Comparison of ENCODE assay signal across 1 cellular context in the genomic region with DNA sequence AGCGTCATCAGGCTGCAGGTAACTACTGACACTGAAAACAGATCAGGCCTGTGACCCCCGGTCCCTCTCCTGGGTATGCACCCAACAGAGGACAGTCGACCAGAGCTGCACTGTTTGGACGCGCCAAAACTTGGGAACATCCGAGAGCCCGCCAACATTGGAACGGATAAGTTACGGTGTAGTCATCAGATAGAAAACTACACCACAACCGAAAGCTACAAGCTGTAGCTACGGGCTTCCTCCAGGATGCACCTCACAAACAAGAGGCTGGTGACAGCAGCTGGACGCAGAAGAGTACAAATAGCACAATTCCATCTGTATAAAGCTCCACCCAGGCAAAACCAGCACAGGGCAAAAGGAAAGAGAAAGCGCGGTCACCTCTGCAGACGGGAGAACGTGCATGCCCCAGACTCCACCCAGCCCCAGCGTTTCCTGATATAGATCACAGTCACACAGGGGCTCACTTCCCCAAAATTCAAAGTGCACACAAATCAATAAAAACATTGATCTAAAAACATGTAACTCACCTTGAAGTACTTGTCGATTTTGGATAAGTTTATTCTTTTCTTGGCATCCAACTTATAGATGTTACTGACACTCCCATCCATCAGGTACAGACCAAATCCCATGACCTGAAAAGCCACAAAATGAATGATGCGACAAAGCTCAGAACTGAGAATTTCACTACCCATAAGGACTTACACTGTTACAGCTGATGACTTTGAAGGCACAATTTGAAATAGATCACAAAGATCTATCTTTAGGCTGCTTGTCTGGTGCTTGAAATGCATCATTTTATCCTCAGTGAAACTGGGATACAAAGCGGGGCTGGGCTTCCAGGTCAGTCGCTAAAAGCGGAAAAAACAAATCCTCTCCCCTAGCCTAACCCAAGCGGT.
A peak's percentile ranks its signal among the peaks of the same experiment; 100 is the strongest.
TF ChIP-seq lines count a peak whose summit lies in the region.

No MANE protein-coding gene starts in this region.

TF ChIP-seq in GM12878, 131 proteins besides CTCF, POLR2A, EP300 and RAD21 (continued from another document and continues in another):
- TF ChIP-seq, protein P1, sequence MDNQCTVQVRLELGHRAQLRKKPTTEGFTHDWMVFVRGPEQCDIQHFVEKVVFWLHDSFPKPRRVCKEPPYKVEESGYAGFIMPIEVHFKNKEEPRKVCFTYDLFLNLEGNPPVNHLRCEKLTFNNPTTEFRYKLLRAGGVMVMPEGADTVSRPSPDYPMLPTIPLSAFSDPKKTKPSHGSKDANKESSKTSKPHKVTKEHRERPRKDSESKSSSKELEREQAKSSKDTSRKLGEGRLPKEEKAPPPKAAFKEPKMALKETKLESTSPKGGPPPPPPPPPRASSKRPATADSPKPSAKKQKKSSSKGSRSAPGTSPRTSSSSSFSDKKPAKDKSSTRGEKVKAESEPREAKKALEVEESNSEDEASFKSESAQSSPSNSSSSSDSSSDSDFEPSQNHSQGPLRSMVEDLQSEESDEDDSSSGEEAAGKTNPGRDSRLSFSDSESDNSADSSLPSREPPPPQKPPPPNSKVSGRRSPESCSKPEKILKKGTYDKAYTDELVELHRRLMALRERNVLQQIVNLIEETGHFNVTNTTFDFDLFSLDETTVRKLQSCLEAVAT (IDR thresholded peaks at IDR 0.05) = peak; percentile 72; the same call in 1 of the 2 replicates
- TF ChIP-seq IKZF2 (IDR thresholded peaks at IDR 0.05) (peak; percentile 21 to 34; a peak in 2 of 4 replicates), TBL1XR1 (IDR thresholded peaks at IDR 0.05; ENCODE audit: low read depth, low read length) (no peak), IRF4 (IDR thresholded peaks at IDR 0.05; ENCODE audit: low read depth, low read length) (peak; percentile 28; the same call in 1 of the 2 replicates), EED (IDR thresholded peaks at IDR 0.05; ENCODE audit: low read depth) (0 out of 2 replicates have a peak, but pooled peaks have one; percentile 14), STAT1 (conservative IDR thresholded peaks at IDR 0.05) (no peak), RUNX3 (IDR thresholded peaks at IDR 0.05; ENCODE audit: low read length) (peak; percentile 25; the same call in 1 of the 2 replicates), CREB1 (IDR thresholded peaks at IDR 0.05; ENCODE audit: low read depth) (no peak), SP1 (IDR thresholded peaks at IDR 0.05; ENCODE audit: low read depth, low read length) (no peak), ZNF207 (IDR thresholded peaks at IDR 0.05; ENCODE audit: borderline replicate concordance) (no peak), MEF2B (IDR thresholded peaks at IDR 0.05; ENCODE audit: partially characterized antibody, poor library complexity, severe bottlenecking) (peak; percentile 68), MXI1 (IDR thresholded peaks at IDR 0.05; ENCODE audit: low read depth, low read length) (0 out of 2 replicates have a peak, but pooled peaks have one; percentile 45), JUND (IDR thresholded peaks at IDR 0.05; ENCODE audit: low read depth, low read length) (no peak), BMI1 (IDR thresholded peaks at IDR 0.05; ENCODE audit: borderline replicate concordance) (no peak), SIX5 (IDR thresholded peaks at IDR 0.05; ENCODE audit: low read depth, low read length, severe bottlenecking) (no peak), FOS (IDR thresholded peaks at IDR 0.05; ENCODE audit: borderline replicate concordance, extremely low read depth, insufficient read length) (no peak), GATAD2B (conservative IDR thresholded peaks at IDR 0.05; ENCODE audit: low read depth) (no peak), EGR1 (IDR thresholded peaks at IDR 0.05; ENCODE audit: borderline replicate concordance in 1 of 2, low read depth in 2 of 2, low read length in 2 of 2) (no peak), CBX3 (IDR thresholded peaks at IDR 0.05; ENCODE audit: borderline replicate concordance, low read depth) (no peak), SMAD1 (IDR thresholded peaks at IDR 0.05; ENCODE audit: low read depth, partially characterized antibody) (no peak)
- TF ChIP-seq, protein P2, sequence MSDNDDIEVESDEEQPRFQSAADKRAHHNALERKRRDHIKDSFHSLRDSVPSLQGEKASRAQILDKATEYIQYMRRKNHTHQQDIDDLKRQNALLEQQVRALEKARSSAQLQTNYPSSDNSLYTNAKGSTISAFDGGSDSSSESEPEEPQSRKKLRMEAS (IDR thresholded peaks at IDR 0.05; ENCODE audit: low read depth, low read length) = no peak
- TF ChIP-seq, protein P3, sequence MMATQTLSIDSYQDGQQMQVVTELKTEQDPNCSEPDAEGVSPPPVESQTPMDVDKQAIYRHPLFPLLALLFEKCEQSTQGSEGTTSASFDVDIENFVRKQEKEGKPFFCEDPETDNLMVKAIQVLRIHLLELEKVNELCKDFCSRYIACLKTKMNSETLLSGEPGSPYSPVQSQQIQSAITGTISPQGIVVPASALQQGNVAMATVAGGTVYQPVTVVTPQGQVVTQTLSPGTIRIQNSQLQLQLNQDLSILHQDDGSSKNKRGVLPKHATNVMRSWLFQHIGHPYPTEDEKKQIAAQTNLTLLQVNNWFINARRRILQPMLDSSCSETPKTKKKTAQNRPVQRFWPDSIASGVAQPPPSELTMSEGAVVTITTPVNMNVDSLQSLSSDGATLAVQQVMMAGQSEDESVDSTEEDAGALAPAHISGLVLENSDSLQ (IDR thresholded peaks at IDR 0.05) = no peak
- TF ChIP-seq, protein P4, sequence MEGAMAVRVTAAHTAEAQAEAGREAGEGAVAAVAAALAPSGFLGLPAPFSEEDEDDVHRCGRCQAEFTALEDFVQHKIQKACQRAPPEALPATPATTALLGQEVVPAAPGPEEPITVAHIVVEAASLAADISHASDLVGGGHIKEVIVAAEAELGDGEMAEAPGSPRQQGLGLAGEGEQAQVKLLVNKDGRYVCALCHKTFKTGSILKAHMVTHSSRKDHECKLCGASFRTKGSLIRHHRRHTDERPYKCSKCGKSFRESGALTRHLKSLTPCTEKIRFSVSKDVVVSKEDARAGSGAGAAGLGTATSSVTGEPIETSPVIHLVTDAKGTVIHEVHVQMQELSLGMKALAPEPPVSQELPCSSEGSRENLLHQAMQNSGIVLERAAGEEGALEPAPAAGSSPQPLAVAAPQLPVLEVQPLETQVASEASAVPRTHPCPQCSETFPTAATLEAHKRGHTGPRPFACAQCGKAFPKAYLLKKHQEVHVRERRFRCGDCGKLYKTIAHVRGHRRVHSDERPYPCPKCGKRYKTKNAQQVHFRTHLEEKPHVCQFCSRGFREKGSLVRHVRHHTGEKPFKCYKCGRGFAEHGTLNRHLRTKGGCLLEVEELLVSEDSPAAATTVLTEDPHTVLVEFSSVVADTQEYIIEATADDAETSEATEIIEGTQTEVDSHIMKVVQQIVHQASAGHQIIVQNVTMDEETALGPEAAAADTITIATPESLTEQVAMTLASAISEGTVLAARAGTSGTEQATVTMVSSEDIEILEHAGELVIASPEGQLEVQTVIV (IDR thresholded peaks at IDR 0.05; ENCODE audit: borderline replicate concordance, partially characterized antibody) = no peak
- TF ChIP-seq, protein P5, sequence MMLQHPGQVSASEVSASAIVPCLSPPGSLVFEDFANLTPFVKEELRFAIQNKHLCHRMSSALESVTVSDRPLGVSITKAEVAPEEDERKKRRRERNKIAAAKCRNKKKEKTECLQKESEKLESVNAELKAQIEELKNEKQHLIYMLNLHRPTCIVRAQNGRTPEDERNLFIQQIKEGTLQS (IDR thresholded peaks at IDR 0.05; ENCODE audit: borderline replicate concordance, extremely low read depth, low read depth, low read length) = no peak
- TF ChIP-seq, protein P6, sequence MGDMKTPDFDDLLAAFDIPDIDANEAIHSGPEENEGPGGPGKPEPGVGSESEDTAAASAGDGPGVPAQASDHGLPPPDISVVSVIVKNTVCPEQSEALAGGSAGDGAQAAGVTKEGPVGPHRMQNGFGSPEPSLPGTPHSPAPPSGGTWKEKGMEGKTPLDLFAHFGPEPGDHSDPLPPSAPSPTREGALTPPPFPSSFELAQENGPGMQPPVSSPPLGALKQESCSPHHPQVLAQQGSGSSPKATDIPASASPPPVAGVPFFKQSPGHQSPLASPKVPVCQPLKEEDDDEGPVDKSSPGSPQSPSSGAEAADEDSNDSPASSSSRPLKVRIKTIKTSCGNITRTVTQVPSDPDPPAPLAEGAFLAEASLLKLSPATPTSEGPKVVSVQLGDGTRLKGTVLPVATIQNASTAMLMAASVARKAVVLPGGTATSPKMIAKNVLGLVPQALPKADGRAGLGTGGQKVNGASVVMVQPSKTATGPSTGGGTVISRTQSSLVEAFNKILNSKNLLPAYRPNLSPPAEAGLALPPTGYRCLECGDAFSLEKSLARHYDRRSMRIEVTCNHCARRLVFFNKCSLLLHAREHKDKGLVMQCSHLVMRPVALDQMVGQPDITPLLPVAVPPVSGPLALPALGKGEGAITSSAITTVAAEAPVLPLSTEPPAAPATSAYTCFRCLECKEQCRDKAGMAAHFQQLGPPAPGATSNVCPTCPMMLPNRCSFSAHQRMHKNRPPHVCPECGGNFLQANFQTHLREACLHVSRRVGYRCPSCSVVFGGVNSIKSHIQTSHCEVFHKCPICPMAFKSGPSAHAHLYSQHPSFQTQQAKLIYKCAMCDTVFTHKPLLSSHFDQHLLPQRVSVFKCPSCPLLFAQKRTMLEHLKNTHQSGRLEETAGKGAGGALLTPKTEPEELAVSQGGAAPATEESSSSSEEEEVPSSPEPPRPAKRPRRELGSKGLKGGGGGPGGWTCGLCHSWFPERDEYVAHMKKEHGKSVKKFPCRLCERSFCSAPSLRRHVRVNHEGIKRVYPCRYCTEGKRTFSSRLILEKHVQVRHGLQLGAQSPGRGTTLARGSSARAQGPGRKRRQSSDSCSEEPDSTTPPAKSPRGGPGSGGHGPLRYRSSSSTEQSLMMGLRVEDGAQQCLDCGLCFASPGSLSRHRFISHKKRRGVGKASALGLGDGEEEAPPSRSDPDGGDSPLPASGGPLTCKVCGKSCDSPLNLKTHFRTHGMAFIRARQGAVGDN (IDR thresholded peaks at IDR 0.05) = no peak
- TF ChIP-seq, protein P7, sequence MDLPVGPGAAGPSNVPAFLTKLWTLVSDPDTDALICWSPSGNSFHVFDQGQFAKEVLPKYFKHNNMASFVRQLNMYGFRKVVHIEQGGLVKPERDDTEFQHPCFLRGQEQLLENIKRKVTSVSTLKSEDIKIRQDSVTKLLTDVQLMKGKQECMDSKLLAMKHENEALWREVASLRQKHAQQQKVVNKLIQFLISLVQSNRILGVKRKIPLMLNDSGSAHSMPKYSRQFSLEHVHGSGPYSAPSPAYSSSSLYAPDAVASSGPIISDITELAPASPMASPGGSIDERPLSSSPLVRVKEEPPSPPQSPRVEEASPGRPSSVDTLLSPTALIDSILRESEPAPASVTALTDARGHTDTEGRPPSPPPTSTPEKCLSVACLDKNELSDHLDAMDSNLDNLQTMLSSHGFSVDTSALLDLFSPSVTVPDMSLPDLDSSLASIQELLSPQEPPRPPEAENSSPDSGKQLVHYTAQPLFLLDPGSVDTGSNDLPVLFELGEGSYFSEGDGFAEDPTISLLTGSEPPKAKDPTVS (IDR thresholded peaks at IDR 0.05; ENCODE audit: low read depth, low read length) = no peak
- TF ChIP-seq, protein P8, sequence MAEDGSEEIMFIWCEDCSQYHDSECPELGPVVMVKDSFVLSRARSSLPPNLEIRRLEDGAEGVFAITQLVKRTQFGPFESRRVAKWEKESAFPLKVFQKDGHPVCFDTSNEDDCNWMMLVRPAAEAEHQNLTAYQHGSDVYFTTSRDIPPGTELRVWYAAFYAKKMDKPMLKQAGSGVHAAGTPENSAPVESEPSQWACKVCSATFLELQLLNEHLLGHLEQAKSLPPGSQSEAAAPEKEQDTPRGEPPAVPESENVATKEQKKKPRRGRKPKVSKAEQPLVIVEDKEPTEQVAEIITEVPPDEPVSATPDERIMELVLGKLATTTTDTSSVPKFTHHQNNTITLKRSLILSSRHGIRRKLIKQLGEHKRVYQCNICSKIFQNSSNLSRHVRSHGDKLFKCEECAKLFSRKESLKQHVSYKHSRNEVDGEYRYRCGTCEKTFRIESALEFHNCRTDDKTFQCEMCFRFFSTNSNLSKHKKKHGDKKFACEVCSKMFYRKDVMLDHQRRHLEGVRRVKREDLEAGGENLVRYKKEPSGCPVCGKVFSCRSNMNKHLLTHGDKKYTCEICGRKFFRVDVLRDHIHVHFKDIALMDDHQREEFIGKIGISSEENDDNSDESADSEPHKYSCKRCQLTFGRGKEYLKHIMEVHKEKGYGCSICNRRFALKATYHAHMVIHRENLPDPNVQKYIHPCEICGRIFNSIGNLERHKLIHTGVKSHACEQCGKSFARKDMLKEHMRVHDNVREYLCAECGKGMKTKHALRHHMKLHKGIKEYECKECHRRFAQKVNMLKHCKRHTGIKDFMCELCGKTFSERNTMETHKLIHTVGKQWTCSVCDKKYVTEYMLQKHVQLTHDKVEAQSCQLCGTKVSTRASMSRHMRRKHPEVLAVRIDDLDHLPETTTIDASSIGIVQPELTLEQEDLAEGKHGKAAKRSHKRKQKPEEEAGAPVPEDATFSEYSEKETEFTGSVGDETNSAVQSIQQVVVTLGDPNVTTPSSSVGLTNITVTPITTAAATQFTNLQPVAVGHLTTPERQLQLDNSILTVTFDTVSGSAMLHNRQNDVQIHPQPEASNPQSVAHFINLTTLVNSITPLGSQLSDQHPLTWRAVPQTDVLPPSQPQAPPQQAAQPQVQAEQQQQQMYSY (CRISPR knock-in tag; IDR thresholded peaks at IDR 0.05) = no peak
- TF ChIP-seq, protein P9, sequence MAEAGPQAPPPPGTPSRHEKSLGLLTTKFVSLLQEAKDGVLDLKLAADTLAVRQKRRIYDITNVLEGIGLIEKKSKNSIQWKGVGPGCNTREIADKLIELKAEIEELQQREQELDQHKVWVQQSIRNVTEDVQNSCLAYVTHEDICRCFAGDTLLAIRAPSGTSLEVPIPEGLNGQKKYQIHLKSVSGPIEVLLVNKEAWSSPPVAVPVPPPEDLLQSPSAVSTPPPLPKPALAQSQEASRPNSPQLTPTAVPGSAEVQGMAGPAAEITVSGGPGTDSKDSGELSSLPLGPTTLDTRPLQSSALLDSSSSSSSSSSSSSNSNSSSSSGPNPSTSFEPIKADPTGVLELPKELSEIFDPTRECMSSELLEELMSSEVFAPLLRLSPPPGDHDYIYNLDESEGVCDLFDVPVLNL (IDR thresholded peaks at IDR 0.05; ENCODE audit: low read depth, low read length) = no peak
